In the genomic region with DNA sequence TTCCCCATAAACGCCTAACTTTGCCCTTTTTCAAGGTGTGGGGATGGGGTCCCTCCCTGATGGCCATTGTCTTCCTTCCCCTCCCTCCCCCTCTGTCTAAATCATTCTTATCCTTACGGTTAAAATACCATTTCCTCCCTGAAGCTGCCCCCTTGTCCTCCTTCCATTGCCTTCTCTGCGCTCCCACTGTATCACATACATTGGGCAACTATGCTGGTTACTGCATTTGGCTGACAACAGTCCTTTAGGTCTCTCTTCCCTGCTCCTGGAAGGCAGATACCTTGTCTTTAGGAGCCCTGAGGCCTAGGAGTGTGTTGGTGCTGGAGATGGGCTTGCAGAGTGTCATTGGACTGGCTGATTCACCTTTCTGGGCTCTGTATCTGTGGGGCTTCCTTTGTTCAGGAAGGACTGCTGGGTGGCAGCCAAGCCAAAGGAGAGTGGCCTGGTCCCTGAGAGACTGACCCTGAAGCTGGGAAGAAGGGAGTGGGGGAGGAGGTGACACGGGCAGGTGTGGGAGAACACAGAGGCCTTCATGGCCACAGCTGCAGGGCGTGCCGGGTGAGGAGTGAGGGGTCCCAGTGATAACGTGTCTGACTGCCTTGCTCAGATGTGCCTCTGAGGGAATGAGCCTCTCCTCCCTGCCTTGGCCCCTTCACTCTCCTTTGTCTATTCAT, we compare ENCODE assay signal across 20 cellular contexts. TPM values are rescaled to one million over a fixed set of nuclear protein-coding genes. Genes with fewer than 3 reads are reported as not detected.
DNase-seq lines count a peak whose midpoint lies in the region; TF ChIP-seq lines count a peak whose summit lies in the region.
"Had no signal": no experiment of that assay in that cellular context is flagged by ENCODE, and none has a peak within 500 bp of the region (broad histone marks: within the 10 kb centered on the region; RNA-seq: fewer than 3 reads in every experiment).

No MANE protein-coding gene starts in this region.

- peaks cover 72 to 87% (median 77%) of the 10 kb centered on the region in 3 donors for H3K27me3 Mint-ChIP-seq in CD14-positive monocyte (ENCODE audit: low read depth in 3 of 3)
- H3K27me3 Mint-ChIP-seq in mesothelial cell of epicardium (ENCODE audit: low read depth), result peaks cover 35% of the 10 kb centered on the region

- DNase-seq in activated CD8-positive, alpha-beta memory T cell treated with anti-CD3 and anti-CD28 coated beads, Interleukin-2, amount 50 U/mL, for 48 hours, result peak; percentile 41
- no peak for DNase-seq in activated CD8-positive, alpha-beta memory T cell treated with anti-CD3 and anti-CD28 coated beads, Interleukin-2, amount 50 U/mL, for 4 hours
- DNase-seq in CD14-positive monocyte (ENCODE audit: low spot score) (peak; percentile 38), MV-4-11 (lab: John Stamatoyannopoulos, UW) (peak; percentile 4), mesothelial cell of epicardium (ENCODE audit: low spot score in 2 of 2, unreplicated experiment in 2 of 2) (peak in 1 of 2 experiments; percentile 38), EL (no peak), RWPE1 (ENCODE audit: low spot score) (no peak), NCI-H345 treated with DMSO at 0.1 percent for 48 hours (lab: John Stamatoyannopoulos, UW; ENCODE audit: unreplicated experiment) (no peak)
- DNase-seq: activated gamma-delta T cell; KG1; NCI-H2029; stimulated activated CD4-positive, alpha-beta T cell treated with anti-CD3 and anti-CD28 coated beads, Interleukin-2, amount 100 ng/mL, for 24 hours; stimulated activated naive CD4-positive, alpha-beta T cell had no signal

- peaks cover 3 to 4% of the 10 kb centered on the region in 2 donors for H3K36me3 Mint-ChIP-seq in CD14-positive monocyte
- peaks cover 6% of the 10 kb centered on the region for H3K36me3 Mint-ChIP-seq in mesothelial cell of epicardium

- peaks cover 19% of the 10 kb centered on the region for H3K4me1 Mint-ChIP-seq in CD14-positive monocyte
- H3K4me1 Mint-ChIP-seq in mesothelial cell of epicardium, result peaks cover 77% of the 10 kb centered on the region

- TF ChIP-seq CTCF in CD14-positive monocyte (IDR thresholded peaks at IDR 0.05) (no peak), mesothelial cell of epicardium (IDR thresholded peaks at IDR 0.05; ENCODE audit: unreplicated experiment) (no peak), RWPE1 (conservative IDR thresholded peaks at IDR 0.05; ENCODE audit: low read depth) (no peak)

- H3K9me3 Mint-ChIP-seq in CD14-positive monocyte (peaks cover 0 to 37% (median 12%) of the 10 kb centered on the region in 7 donors), mesothelial cell of epicardium (no peaks in the 10 kb centered on the region)
- H3K9me3 Mint-ChIP-seq: dendritic cell treated with granulocyte-macrophage colony-stimulating factor and Interleukin-4, amounts not matched to agents 40 ng/mL and 50 ng/mL, for 4 days; nephron had no signal

- H3K27ac ChIP-seq in RWPE1, result no peak overlapping the region
- H3K27ac ChIP-seq: tibial artery had no signal

- intact Hi-C loops in CD14-positive monocyte (cut with micrococcal nuclease), result no loop called here

- CTCF ChIA-PET in RWPE1 (lab: Yijun Ruan, JAX), result interaction anchor here (0.8 to 1.0 kb wide), 2 partner anchors 140 to 154 kb away, joined by 3 read pairs; no protein-coding TSS in a partner anchor

- POLR2A ChIA-PET in RWPE1 (lab: Yijun Ruan, JAX; ENCODE audit: low non-redundant PET), result no interaction called here

- H3K4me3 Mint-ChIP-seq in CD14-positive monocyte (peak overlapping the region in 1 of 2 donors; percentile 61), mesothelial cell of epicardium (peak overlapping the region; percentile 89)
- H3K4me3 Mint-ChIP-seq: dendritic cell treated with granulocyte-macrophage colony-stimulating factor and Interleukin-4, amounts not matched to agents 40 ng/mL and 50 ng/mL, for 4 days had no signal

- H3K27ac Mint-ChIP-seq in CD14-positive monocyte (no peak overlapping the region), mesothelial cell of epicardium (peak overlapping the region; percentile 93)
- H3K27ac Mint-ChIP-seq: dendritic cell treated with granulocyte-macrophage colony-stimulating factor and Interleukin-4, amounts not matched to agents 40 ng/mL and 50 ng/mL, for 4 days; nephron had no signal

RNA-seq across cellular contexts. Expression of a gene that starts 2.2 kb away (rescaled TPM):
- under 1 TPM; 0.27 to 0.37 TPM for polyA plus RNA-seq in CD14-positive monocyte
- total RNA-seq in mesothelial cell of epicardium, result 106 to 118 TPM (median 115 TPM) in 3 replicates
- total RNA-seq: HT-29, skeletal muscle tissue had no signal

RNA-seq across cellular contexts. Expression of a gene that starts 18.9 kb away (rescaled TPM):
- polyA plus RNA-seq in CD14-positive monocyte, result not detected
- 50.7 to 53.2 TPM (median 51.8 TPM) in 3 replicates for total RNA-seq in mesothelial cell of epicardium
- total RNA-seq: Right ventricle myocardium inferior, skeletal muscle tissue had no signal

RNA-seq across cellular contexts. Expression of a gene that starts 30.2 kb away (rescaled TPM):
- polyA plus RNA-seq in CD14-positive monocyte, result not detected
- total RNA-seq in mesothelial cell of epicardium, result 2.8 to 3.6 TPM (median 2.9 TPM) in 3 replicates
- total RNA-seq: HT-29, OCI-LY7, Right ventricle myocardium inferior had no signal

Comparison
In these comparisons a context has a peak if more than half of its experiments do, and no peak if none do; other contexts are left out.
1. DNase-seq: peak in activated CD8-positive, alpha-beta memory T cell treated with anti-CD3 and anti-CD28 coated beads, Interleukin-2, amount 50 U/mL, for 48 hours (single experiment), CD14-positive monocyte (single experiment) and MV-4-11 (single experiment); none in activated CD8-positive, alpha-beta memory T cell treated with anti-CD3 and anti-CD28 coated beads, Interleukin-2, amount 50 U/mL, for 4 hours (single experiment), EL (single experiment), RWPE1 (single experiment) and NCI-H345 treated with DMSO at 0.1 percent for 48 hours (single experiment).